ENCODE assay signal across 7 cellular contexts in genomic region chr3:67381667-67382272, GRCh38.
DNase-seq lines count a peak whose midpoint lies in the region; ATAC-seq and TF ChIP-seq lines count a peak whose summit lies in the region.

No MANE protein-coding gene starts in this region.

- peaks cover under 1% of the 10 kb centered on the region for H3K9me3 Mint-ChIP-seq in stimulated activated effector memory CD8-positive, alpha-beta T cell treated with anti-CD3 and anti-CD28 coated beads, Interleukin-12 subunit alpha, Interleukin-12 subunit beta, amount 100 ng/mL, for 72 hours
- peaks cover 11% of the 10 kb centered on the region for H3K9me3 Mint-ChIP-seq in activated T-cell treated with anti-CD3 and anti-CD28 coated beads, Interleukin-2, amount 50 U/mL, for 24 hours

- H3K36me3 ChIP-seq in DND-41 (ENCODE audit: insufficient read depth, low read length) (no peaks in the 10 kb centered on the region), ascending aorta (no peaks in the 10 kb centered on the region), right lobe of liver (peaks cover 0 to 3% (median 0%) of the 10 kb centered on the region in 4 donors)

- no peaks in the 10 kb centered on the region for H3K27me3 Mint-ChIP-seq in activated T-cell treated with anti-CD3 and anti-CD28 coated beads, Interleukin-2, amount 50 U/mL, for 24 hours

- H3K9me3 ChIP-seq in DND-41 (ENCODE audit: insufficient read depth, low read length, severe bottlenecking) (no peaks in the 10 kb centered on the region), ascending aorta (no peaks in the 10 kb centered on the region), right lobe of liver (no peaks in the 10 kb centered on the region)

- no peak overlapping the region for H3K4me3 Mint-ChIP-seq in stimulated activated effector memory CD8-positive, alpha-beta T cell treated with anti-CD3 and anti-CD28 coated beads, Interleukin-12 subunit alpha, Interleukin-12 subunit beta, amount 100 ng/mL, for 72 hours
- no peak overlapping the region for H3K4me3 Mint-ChIP-seq in activated T-cell treated with anti-CD3 and anti-CD28 coated beads, Interleukin-2, amount 50 U/mL, for 24 hours

- H4K20me1 ChIP-seq in DND-41 (ENCODE audit: insufficient read depth, low read length), result no peaks in the 10 kb centered on the region

- H3K9ac ChIP-seq in DND-41 (ENCODE audit: low read depth, low read length), result no peak overlapping the region

- intact Hi-C loops in ascending aorta (cut with DNase I) (loop anchor here (5.0 kb wide), 1 partner anchor 226 kb away; no protein-coding TSS in a partner anchor), right lobe of liver (cut with DNase I) (loop anchor here in 1 of 2 donors (10.0 kb wide), 1 partner anchor 323 kb away; no protein-coding TSS in a partner anchor)

- H3K27ac Mint-ChIP-seq in stimulated activated effector memory CD8-positive, alpha-beta T cell treated with anti-CD3 and anti-CD28 coated beads, Interleukin-12 subunit alpha, Interleukin-12 subunit beta, amount 100 ng/mL, for 72 hours, result no peak overlapping the region
- H3K27ac Mint-ChIP-seq in activated T-cell treated with anti-CD3 and anti-CD28 coated beads, Interleukin-2, amount 50 U/mL, for 24 hours, result no peak overlapping the region

- no peak overlapping the region for H3K4me3 ChIP-seq in DND-41 (ENCODE audit: low read depth in 1 of 2, low read length in 2 of 2)
- no peak overlapping the region for H3K4me3 ChIP-seq in ascending aorta
- no peak overlapping the region for H3K4me3 ChIP-seq in right lobe of liver

- 53% methylated on average over 4 of the region's 4 CpGs for WGBS in right lobe of liver (ENCODE audit: insufficient coverage, low coverage, low lambda C conversion rate, missing lambda C conversion rate)

- H3K4me1 ChIP-seq in DND-41 (ENCODE audit: insufficient read depth, low read length), result no peaks in the 10 kb centered on the region
- peaks cover 0 to 25% of the 10 kb centered on the region in 2 donors for H3K4me1 ChIP-seq in ascending aorta
- no peaks in the 10 kb centered on the region for H3K4me1 ChIP-seq in right lobe of liver

- no peaks in the 10 kb centered on the region for H3K79me2 ChIP-seq in DND-41 (ENCODE audit: insufficient read depth, low read length)

- no peak for TF ChIP-seq POLR2A in right lobe of liver (IDR thresholded peaks at IDR 0.05)

- H3K27me3 ChIP-seq in DND-41 (ENCODE audit: insufficient read depth, low read length, poor library complexity) (no peaks in the 10 kb centered on the region), ascending aorta (no peaks in the 10 kb centered on the region), right lobe of liver (no peaks in the 10 kb centered on the region)

- DNase-seq in DND-41 (peak; percentile 22), HT-29 (ENCODE audit: low spot score) (peak; percentile 30), ascending aorta (ENCODE audit: low spot score in 2 of 2) (no peak), right lobe of liver (no peak)
- DNase-seq in stimulated activated effector memory CD8-positive, alpha-beta T cell treated with anti-CD3 and anti-CD28 coated beads, Interleukin-12 subunit alpha, Interleukin-12 subunit beta, amount 100 ng/mL, for 72 hours (ENCODE audit: low spot score in 2 of 2), result no peak
- no peak for DNase-seq in activated T-cell treated with anti-CD3 and anti-CD28 coated beads, Interleukin-2, amount 50 U/mL, for 24 hours

- no peak overlapping the region for H3K4me2 ChIP-seq in DND-41 (ENCODE audit: insufficient read depth, low read length)

- H3K27ac ChIP-seq in DND-41 (ENCODE audit: low read length) (no peak overlapping the region), ascending aorta (no peak overlapping the region), right lobe of liver (no peak overlapping the region)

- peak; percentile 69 for TF ChIP-seq CTCF in DND-41 (IDR thresholded peaks at IDR 0.05; ENCODE audit: borderline replicate concordance, extremely low read depth, low read length, poor library complexity, severe bottlenecking)
- TF ChIP-seq CTCF in ascending aorta (IDR thresholded peaks at IDR 0.05), result peak; percentile 27 to 59 (median 38)
- peak; percentile 69 to 75 (median 73) for TF ChIP-seq CTCF in right lobe of liver (IDR thresholded peaks at IDR 0.05)

- no peak overlapping the region for H2AFZ ChIP-seq in DND-41 (ENCODE audit: low read depth, low read length)

- ATAC-seq in DND-41 (ENCODE audit: insufficient read depth, low read depth) (0 out of 3 replicates have a peak, but pooled peaks have one; percentile 22), right lobe of liver (peak in 3 of 4 donors; percentile 28 to 48 (median 43))
- ATAC-seq in stimulated activated effector memory CD8-positive, alpha-beta T cell treated with anti-CD3 and anti-CD28 coated beads, Interleukin-12 subunit alpha, Interleukin-12 subunit beta, amount 100 ng/mL, for 72 hours, result no peak
- ATAC-seq in activated CD4-positive, CD25-positive, alpha-beta regulatory T cell treated with anti-CD3 and anti-CD28 coated beads, Interleukin-2, amount 50 U/mL, for 24 hours, result no peak

- peaks cover 7% of the 10 kb centered on the region for H3K4me1 Mint-ChIP-seq in stimulated activated effector memory CD8-positive, alpha-beta T cell treated with anti-CD3 and anti-CD28 coated beads, Interleukin-12 subunit alpha, Interleukin-12 subunit beta, amount 100 ng/mL, for 72 hours
- peaks cover 19% of the 10 kb centered on the region for H3K4me1 Mint-ChIP-seq in activated T-cell treated with anti-CD3 and anti-CD28 coated beads, Interleukin-2, amount 50 U/mL, for 24 hours (ENCODE audit: low read depth)

- H3K36me3 Mint-ChIP-seq in stimulated activated effector memory CD8-positive, alpha-beta T cell treated with anti-CD3 and anti-CD28 coated beads, Interleukin-12 subunit alpha, Interleukin-12 subunit beta, amount 100 ng/mL, for 72 hours, result peaks cover 10% of the 10 kb centered on the region
- H3K36me3 Mint-ChIP-seq in activated T-cell treated with anti-CD3 and anti-CD28 coated beads, Interleukin-2, amount 50 U/mL, for 24 hours (ENCODE audit: low read depth), result peaks cover 59% of the 10 kb centered on the region

Comparison
In these comparisons a context has a peak if more than half of its experiments do, and no peak if none do; other contexts are left out.
1. ATAC-seq: peak in DND-41 (single experiment) and right lobe of liver (3 of 4); none in stimulated activated effector memory CD8-positive, alpha-beta T cell treated with anti-CD3 and anti-CD28 coated beads, Interleukin-12 subunit alpha, Interleukin-12 subunit beta, amount 100 ng/mL, for 72 hours (single experiment) and activated CD4-positive, CD25-positive, alpha-beta regulatory T cell treated with anti-CD3 and anti-CD28 coated beads, Interleukin-2, amount 50 U/mL, for 24 hours (0 of 2).
2. DNase-seq: peak in DND-41 (single experiment) and HT-29 (single experiment); none in ascending aorta (0 of 2), right lobe of liver (0 of 3), stimulated activated effector memory CD8-positive, alpha-beta T cell treated with anti-CD3 and anti-CD28 coated beads, Interleukin-12 subunit alpha, Interleukin-12 subunit beta, amount 100 ng/mL, for 72 hours (0 of 2) and activated T-cell treated with anti-CD3 and anti-CD28 coated beads, Interleukin-2, amount 50 U/mL, for 24 hours (single experiment).
3. Peak in every context shown above with its lines, with median percentiles within 50 percentile points of each other: CTCF ChIP-seq.